In the genomic region with DNA sequence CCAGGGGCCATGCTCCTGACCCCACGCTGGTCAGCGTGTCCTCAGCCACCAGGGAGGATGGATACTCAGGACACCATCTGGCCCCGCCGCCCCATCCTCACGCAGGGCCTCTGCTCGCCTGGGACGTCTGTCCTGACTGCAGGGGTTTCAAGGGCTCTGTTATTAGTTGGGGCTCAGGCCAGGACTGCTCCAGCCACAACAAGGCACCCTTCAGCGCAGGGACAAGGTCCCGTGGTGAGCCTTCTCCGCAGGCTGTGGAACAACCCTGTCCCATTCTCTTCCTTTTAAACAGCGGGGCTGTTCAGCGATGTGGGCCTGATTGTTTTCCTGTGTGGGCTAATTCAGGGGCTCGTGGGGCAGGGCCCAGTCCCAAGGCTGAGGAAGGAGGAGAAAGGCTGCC, we compare ENCODE assay signal across 1 cellular context.
TF ChIP-seq lines count a peak whose summit lies in the region.

No MANE protein-coding gene starts in this region.

TF ChIP-seq in H1, 55 proteins besides CTCF, POLR2A, EP300 and RAD21:
- no peak for TF ChIP-seq FOSL1 (IDR thresholded peaks at IDR 0.05; ENCODE audit: insufficient read depth, low read depth, low read length)
- TF ChIP-seq EGR1 (IDR thresholded peaks at IDR 0.05; ENCODE audit: borderline replicate concordance, low read depth, low read length): no peak
- TF ChIP-seq RXRA (IDR thresholded peaks at IDR 0.05; ENCODE audit: insufficient read depth, low read depth, low read length): no peak
- no peak for TF ChIP-seq RNF2 (IDR thresholded peaks at IDR 0.05; ENCODE audit: borderline replicate concordance, low read depth, low read length, missing control alignments, poor library complexity, severe bottlenecking)
